In the genomic region with DNA sequence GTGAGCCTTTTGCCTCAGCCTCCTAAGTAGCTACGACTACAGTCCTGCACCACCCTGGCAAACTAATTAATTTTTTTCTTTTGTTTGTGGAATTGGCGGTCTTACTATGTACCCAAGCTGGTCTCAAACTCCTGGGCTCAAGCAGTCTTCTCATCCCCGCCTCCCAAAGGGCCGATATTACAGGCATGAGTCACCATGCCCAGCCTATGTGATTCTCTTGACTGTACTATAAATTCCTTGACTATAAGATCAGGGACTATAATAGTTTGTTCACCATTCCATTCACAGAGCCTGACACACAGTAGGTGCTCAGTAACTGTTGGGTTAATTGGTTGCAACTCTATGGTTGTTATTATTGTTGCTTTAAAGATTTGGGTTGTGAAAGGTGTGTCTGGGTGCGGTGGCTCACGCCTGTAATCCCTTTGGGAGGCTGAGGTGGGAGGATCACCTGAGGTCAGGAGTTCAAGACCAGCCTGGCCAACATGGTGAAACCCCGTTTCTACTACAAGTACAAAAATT, we compare ENCODE assay signal across 18 cellular contexts. TPM values are rescaled to one million over a fixed set of nuclear protein-coding genes. Genes with fewer than 3 reads are reported as not detected.
A peak's percentile ranks its signal among the peaks of the same experiment; 100 is the strongest.
DNase-seq lines count a peak whose midpoint lies in the region; ATAC-seq and TF ChIP-seq lines count a peak whose summit lies in the region.
"Had no signal": no experiment of that assay in that cellular context is flagged by ENCODE, and none has a peak within 500 bp of the region (broad histone marks: within the 10 kb centered on the region; RNA-seq: fewer than 3 reads in every experiment).

No MANE protein-coding gene starts in this region.

- no peak overlapping the region for H2BK12ac ChIP-seq in mesenchymal stem cell (ENCODE audit: low read length in 2 of 2)

- intact Hi-C loops in natural killer cell (cut with micrococcal nuclease) (no loop called here), right cardiac atrium (cut with DNase I) (no loop called here)

- no peak overlapping the region for H2AK5ac ChIP-seq in mesenchymal stem cell (ENCODE audit: low read length, severe bottlenecking)

- H3K4ac ChIP-seq in mesenchymal stem cell (ENCODE audit: low read depth in 1 of 2, low read length in 2 of 2): no peak overlapping the region

- DNase-seq in AG10803 (ENCODE audit: low read depth) (peak; percentile 35), M059J (ENCODE audit: low read depth) (peak; percentile 72), chondrocyte (ENCODE audit: low spot score) (no peak), mesenchymal stem cell (peak; percentile 68), natural killer cell (no peak), NCI-H1092 treated with DMSO at 0.1 percent for 48 hours (lab: John Stamatoyannopoulos, UW) (no peak), right cardiac atrium (no peak), HuH-7 (ENCODE audit: low spot score) (no peak)
- DNase-seq: activated CD4-positive, alpha-beta T cell treated with anti-CD3 and anti-CD28 coated beads, Interleukin-2, amount 10 ng/mL, durations not matched to agents 7 days and 5 days; BE2C; caudate nucleus; GOT3; midbrain; NCI-H1048; NCI-H510A treated with DMSO at 0.1 percent for 48 hours had no signal

- no peak overlapping the region for H4K91ac ChIP-seq in mesenchymal stem cell (ENCODE audit: low read length)

- H3K27ac Mint-ChIP-seq in chondrocyte (ENCODE audit: unreplicated experiment) (peak overlapping the region; percentile 73), natural killer cell (no peak overlapping the region)
- H3K27ac Mint-ChIP-seq: activated CD4-positive, alpha-beta T cell treated with anti-CD3 and anti-CD28 coated beads, Interleukin-2, amount 10 ng/mL, durations not matched to agents 7 days and 5 days; activated T-helper 17 cell treated with anti-CD3 and anti-CD28 coated beads, Interleukin-2, amount 50 U/mL, for 72 hours; progenitor cell of endocrine pancreas had no signal

- H3K4me3 Mint-ChIP-seq in chondrocyte (ENCODE audit: unreplicated experiment): no peak overlapping the region
- no peak overlapping the region for H3K4me3 Mint-ChIP-seq in natural killer cell
- H3K4me3 Mint-ChIP-seq: activated CD4-positive, alpha-beta T cell treated with anti-CD3 and anti-CD28 coated beads, Interleukin-2, amount 10 ng/mL, durations not matched to agents 7 days and 5 days; activated T-helper 17 cell treated with anti-CD3 and anti-CD28 coated beads, Interleukin-2, amount 50 U/mL, for 72 hours had no signal

- peaks cover 4 to 8% of the 10 kb centered on the region in 2 experiments for H3K36me3 ChIP-seq in mesenchymal stem cell (ENCODE audit: control insufficient read depth in 1 of 2, insufficient read depth in 2 of 2, low read depth in 1 of 2, low read length in 2 of 2)
- H3K36me3 ChIP-seq: vagina had no signal

- no peak for ATAC-seq in natural killer cell
- ATAC-seq in right cardiac atrium: no peak
- ATAC-seq: activated T-helper 17 cell treated with anti-CD3 and anti-CD28 coated beads, Interleukin-2, amount 50 U/mL, for 72 hours had no signal

- H3K27me3 Mint-ChIP-seq in chondrocyte (ENCODE audit: low read depth) (no peaks in the 10 kb centered on the region), natural killer cell (ENCODE audit: low read depth in 2 of 2) (no peaks in the 10 kb centered on the region)
- H3K27me3 Mint-ChIP-seq: activated CD4-positive, alpha-beta T cell treated with anti-CD3 and anti-CD28 coated beads, Interleukin-2, amount 10 ng/mL, durations not matched to agents 7 days and 5 days; activated T-helper 17 cell treated with anti-CD3 and anti-CD28 coated beads, Interleukin-2, amount 50 U/mL, for 72 hours; progenitor cell of endocrine pancreas had no signal

- H4K8ac ChIP-seq in mesenchymal stem cell (ENCODE audit: low read length): no peak overlapping the region

- H3K27ac ChIP-seq in mesenchymal stem cell (ENCODE audit: low read length, poor library complexity, severe bottlenecking) (no peak overlapping the region), right cardiac atrium (ENCODE audit: low read length) (no peak overlapping the region)
- H3K27ac ChIP-seq: vagina had no signal

- H3K4me1 ChIP-seq in mesenchymal stem cell (ENCODE audit: control insufficient read depth, insufficient read depth, low read depth, low read length): no peaks in the 10 kb centered on the region
- H3K4me1 ChIP-seq in right cardiac atrium (ENCODE audit: control insufficient read depth, insufficient read depth, low read length): no peaks in the 10 kb centered on the region
- H3K4me1 ChIP-seq: BE2C, vagina had no signal

- no peaks in the 10 kb centered on the region for H3K27me3 ChIP-seq in mesenchymal stem cell (ENCODE audit: control insufficient read depth in 1 of 2, insufficient read depth in 1 of 2, low read length in 2 of 2)
- no peaks in the 10 kb centered on the region for H3K27me3 ChIP-seq in right cardiac atrium (ENCODE audit: control insufficient read depth, insufficient read depth)
- H3K27me3 ChIP-seq: BE2C, vagina had no signal

- H3K4me1 Mint-ChIP-seq in chondrocyte (ENCODE audit: low read depth) (peaks cover 7% of the 10 kb centered on the region), natural killer cell (peaks cover 15 to 29% of the 10 kb centered on the region in 2 donors)

- no peak overlapping the region for H2AFZ ChIP-seq in mesenchymal stem cell (ENCODE audit: low read depth, low read length)

- H3K4me3 ChIP-seq in AG10803 (ENCODE audit: low read length) (no peak overlapping the region), mesenchymal stem cell (ENCODE audit: insufficient read depth in 1 of 2, low read depth in 1 of 2, low read length in 2 of 2) (no peak overlapping the region), right cardiac atrium (ENCODE audit: low read length) (no peak overlapping the region)
- H3K4me3 ChIP-seq: vagina had no signal

- H2BK120ac ChIP-seq in mesenchymal stem cell (ENCODE audit: low read depth, low read length): no peak overlapping the region

- H2BK15ac ChIP-seq in mesenchymal stem cell (ENCODE audit: low read depth, poor library complexity, severe bottlenecking): no peak overlapping the region

- H3K18ac ChIP-seq in mesenchymal stem cell (ENCODE audit: low read depth in 1 of 2, low read length in 2 of 2): no peak overlapping the region

- H3K4me2 ChIP-seq in mesenchymal stem cell (ENCODE audit: low read length, poor library complexity, severe bottlenecking): no peak overlapping the region

- H3K9ac ChIP-seq in mesenchymal stem cell (ENCODE audit: low read length): no peak overlapping the region

- H2BK5ac ChIP-seq in mesenchymal stem cell (ENCODE audit: low read depth, low read length, poor library complexity, severe bottlenecking): no peak overlapping the region

- H3K23ac ChIP-seq in mesenchymal stem cell (ENCODE audit: low read length in 2 of 2): no peak overlapping the region

- no peaks in the 10 kb centered on the region for H3K9me3 Mint-ChIP-seq in chondrocyte (ENCODE audit: low read depth)
- H3K9me3 Mint-ChIP-seq in natural killer cell: no peaks in the 10 kb centered on the region
- H3K9me3 Mint-ChIP-seq: activated CD4-positive, alpha-beta T cell treated with anti-CD3 and anti-CD28 coated beads, Interleukin-2, amount 10 ng/mL, durations not matched to agents 7 days and 5 days; activated T-helper 17 cell treated with anti-CD3 and anti-CD28 coated beads, Interleukin-2, amount 50 U/mL, for 72 hours had no signal

- TF ChIP-seq CTCF in AG10803 (conservative IDR thresholded peaks at IDR 0.05; ENCODE audit: low read length) (no peak), chondrocyte (IDR thresholded peaks at IDR 0.05) (no peak), natural killer cell (IDR thresholded peaks at IDR 0.05) (no peak)

- H3K36me3 Mint-ChIP-seq in chondrocyte (ENCODE audit: low read depth) (peaks cover 1% of the 10 kb centered on the region), natural killer cell (no peaks in the 10 kb centered on the region)

- no peak overlapping the region for H3K14ac ChIP-seq in mesenchymal stem cell (ENCODE audit: low read length in 2 of 2)

- 78% methylated on average over 7 of the region's 7 CpGs for WGBS in mesenchymal stem cell
- WGBS in right cardiac atrium: 93% methylated on average over 7 of the region's 7 CpGs

- H3K9me3 ChIP-seq in mesenchymal stem cell (ENCODE audit: control insufficient read depth, low read length) (no peaks in the 10 kb centered on the region), right cardiac atrium (ENCODE audit: control insufficient read depth, low read length) (no peaks in the 10 kb centered on the region)
- H3K9me3 ChIP-seq: BE2C, vagina had no signal

- H3K79me1 ChIP-seq in mesenchymal stem cell (replicated peaks; ENCODE audit: low read length, poor library complexity, severe bottlenecking): peaks cover 8% of the 10 kb centered on the region

RNA-seq across cellular contexts. Expression of a gene that starts 17.3 kb away (rescaled TPM):
- 116 and 197 TPM in 2 replicates for total RNA-seq in M059J (2014; rRNA removed; shearing (Covaris generic))
- total RNA-seq in chondrocyte (64.8 to 70.6 TPM (median 65.4 TPM) in 3 replicates), natural killer cell (10 to 100 TPM; 83.9 to 97.5 (median 96.4) TPM), right cardiac atrium (10 to 100 TPM; 83.5 to 91.6 (median 87.7) TPM)
- polyA plus RNA-seq in mesenchymal stem cell (2013, experiment 1 of 2): 145 TPM
- 142 TPM for polyA plus RNA-seq in mesenchymal stem cell (2013, experiment 2 of 2)
- 91.9 TPM for polyA plus RNA-seq in right cardiac atrium

RNA-seq across cellular contexts. Expression of a gene that starts 17.6 kb away (rescaled TPM):
- 61.5 and 63.1 TPM in 2 replicates for total RNA-seq in M059J (2014; rRNA removed; shearing (Covaris generic))
- 40.8 to 45.0 TPM (median 41.9 TPM) in 3 replicates for total RNA-seq in chondrocyte
- polyA plus RNA-seq in mesenchymal stem cell (2013, experiment 1 of 2): 47.2 TPM
- polyA plus RNA-seq in mesenchymal stem cell (2013, experiment 2 of 2): 44.4 TPM
- 100 to 1,000 TPM; 115 to 133 (median 115) TPM for total RNA-seq in natural killer cell
- 10 to 100 TPM; 65.7 to 96.9 (median 71.8) TPM for total RNA-seq in right cardiac atrium
- 31.9 TPM for polyA plus RNA-seq in right cardiac atrium

Comparison
In these comparisons a context has a peak if more than half of its experiments do, and no peak if none do; other contexts are left out.
1. DNase-seq: peak in AG10803 (single experiment), M059J (single experiment) and mesenchymal stem cell (single experiment); none in chondrocyte (single experiment), natural killer cell (single experiment), NCI-H1092 treated with DMSO at 0.1 percent for 48 hours (single experiment), right cardiac atrium (0 of 3) and HuH-7 (single experiment).